ENCODE assay signal across 8 cellular contexts in the genomic region with DNA sequence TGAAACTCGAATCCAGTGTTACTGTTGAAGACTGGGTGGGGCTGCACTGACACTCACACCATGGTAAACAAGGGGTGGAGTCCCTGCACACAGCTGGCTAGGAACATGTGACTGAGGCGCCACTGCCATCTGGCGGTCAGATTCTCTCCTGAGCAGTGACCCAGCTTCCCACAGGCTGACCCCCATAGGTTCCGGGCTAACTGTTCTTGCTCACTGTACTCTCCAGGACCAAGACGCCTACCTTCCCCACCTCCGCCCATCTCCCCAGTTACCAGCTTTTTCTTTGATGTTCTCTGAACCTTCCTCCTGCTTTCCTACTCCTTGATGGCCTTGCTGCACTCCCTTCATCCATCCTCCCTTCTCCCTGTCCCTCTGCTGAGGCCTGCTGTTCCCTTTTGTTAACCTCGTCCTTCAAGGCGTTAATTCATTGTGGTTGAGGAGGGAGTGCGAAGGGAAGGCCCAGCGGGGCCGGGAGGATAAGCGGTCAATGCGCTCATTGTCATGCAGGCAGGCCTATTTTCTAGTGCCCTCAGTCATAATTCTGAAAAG.
A peak's percentile ranks its signal among the peaks of the same experiment; 100 is the strongest.
DNase-seq lines count a peak whose midpoint lies in the region; ATAC-seq, FAIRE-seq and TF ChIP-seq lines count a peak whose summit lies in the region.

No MANE protein-coding gene starts in this region.

- in situ Hi-C loops in HepG2 (cut with HindIII; ENCODE audit: extremely low pct_ligation_motif_present, low pct_unique_long_range_greater_than_20kb) = loop anchor here (25.0 kb wide), 1 partner anchor 767 kb away; no protein-coding TSS in a partner anchor

- peak overlapping the region; percentile 20; the same call in 1 of the 2 replicates for H3K4me2 ChIP-seq in HepG2 (ENCODE audit: low read depth, low read length)

- H3K4me1 ChIP-seq in HepG2 (ENCODE audit: insufficient read depth, low read length) = no peaks in the 10 kb centered on the region

- H2AFZ ChIP-seq in HepG2 (ENCODE audit: low read length) = no peak overlapping the region

- POLR2A ChIA-PET in AG04450 (lab: Yijun Ruan, JAX) (interaction anchor here (0.6 to 1.6 kb wide), 3 partner anchors 13 to 581 kb away, joined by 3 to 9 read pairs (median 4); partner anchors contain the start of genes DTWD1, FAM227B and FGF7), HepG2 (lab: Yijun Ruan, JAX) (no interaction called here)

- CTCF ChIA-PET in AG04450 (lab: Charles Lee) (interaction anchor here (0.6 to 3.8 kb wide), 35 partner anchors 9 to 1645 kb away, joined by 3 to 25 read pairs (median 4); partner anchors contain the start of gene FGF7), HepG2 (lab: Yijun Ruan, JAX; ENCODE audit: low intra/inter-chr PET ratio, low total read pairs) (no interaction called here)

- no peak for TF ChIP-seq POLR2A in HepG2 (IDR thresholded peaks at IDR 0.05; ENCODE audit: insufficient read depth in 1 of 2, low read depth in 2 of 2, low read length in 2 of 2)

- H3K27me3 ChIP-seq in AG04450 (ENCODE audit: control insufficient read depth, insufficient read depth, low read length) (no peaks in the 10 kb centered on the region), HepG2 (ENCODE audit: control insufficient read depth in 1 of 2, insufficient read depth in 2 of 2, low read length in 2 of 2) (no peaks in the 10 kb centered on the region)

- WGBS in HepG2 (ENCODE audit: low lambda C conversion rate) = 50% methylated on average over 11 of the region's 13 CpGs

- peak; percentile 68 for TF ChIP-seq RAD21 in HepG2 (CRISPR knock-in tag; IDR thresholded peaks at IDR 0.05)

- no peaks in the 10 kb centered on the region for H3K36me3 ChIP-seq in HepG2 (replicated peaks in 1 of 2; ENCODE audit: control insufficient read depth in 1 of 2, insufficient read depth in 2 of 2, low read length in 2 of 2)

- ATAC-seq in GM18907 (IDR thresholded peaks at IDR 0.05; ENCODE audit: unreplicated experiment) = peak; percentile 100
- peak; percentile 99 for ATAC-seq in HG03135 (IDR thresholded peaks at IDR 0.05; ENCODE audit: unreplicated experiment)
- ATAC-seq in HepG2 = peak; percentile 100

- H3K27ac ChIP-seq in AG04450 (ENCODE audit: low read depth, low read length) (no peak overlapping the region), coronary artery (peak overlapping the region in 1 of 2 donors; percentile 29), HepG2 (ENCODE audit: extremely low read length, insufficient read depth, low read length) (no peak overlapping the region)

- H3K9me3 ChIP-seq in AG04450 (ENCODE audit: control insufficient read depth, insufficient read depth, low read length) (no peaks in the 10 kb centered on the region), HepG2 (ENCODE audit: low read length) (no peaks in the 10 kb centered on the region)

- no TSS peak for BruUV-seq in HepG2 (replicated peaks; lab: Mats Ljungman, UMichigan)

- peak; percentile 92 for FAIRE-seq in HepG2 (lab: Jason Lieb, UNC)

- no peak overlapping the region for H3K9ac ChIP-seq in HepG2 (ENCODE audit: insufficient read depth, low read depth, low read length)

- intact Hi-C loops in HepG2 (cut with micrococcal nuclease; ENCODE audit: unreplicated experiment) = loop anchor here (1.0 to 10.0 kb wide), 4 partner anchors 129 to 769 kb away; no protein-coding TSS in a partner anchor

- DNase-seq in AG04450 (ENCODE audit: low read depth, low spot score) (peak; percentile 70), NCI-H2196 treated with DMSO at 0.1 percent for 48 hours (lab: John Stamatoyannopoulos, UW; ENCODE audit: unreplicated experiment) (peak; percentile 6), coronary artery (ENCODE audit: low spot score) (peak; percentile 77), HepG2 (ENCODE audit: low spot score) (peak; percentile 78)
- DNase-seq in activated CD4-positive, alpha-beta T cell treated with anti-CD3 and anti-CD28 coated beads for 1 hour = peak; percentile 14
- peak; percentile 37 to 43 for DNase-seq in stimulated activated CD4-positive, alpha-beta T cell treated with anti-CD3 and anti-CD28 coated beads, Interleukin-4, amount 100 ng/mL, for 48 hours (ENCODE audit: low read depth in 2 of 2)

- TF ChIP-seq CTCF in AG04450 (IDR thresholded peaks at IDR 0.05; ENCODE audit: low read depth, low read length) (peak; percentile 89), coronary artery (IDR thresholded peaks at IDR 0.05) (peak; percentile 53), HepG2 (CRISPR knock-in tag; IDR thresholded peaks at IDR 0.05) (peak; percentile 91)

- no peaks in the 10 kb centered on the region for H4K20me1 ChIP-seq in HepG2 (ENCODE audit: insufficient read depth, low read length)

- no peak overlapping the region for H3K4me3 ChIP-seq in AG04450 (ENCODE audit: low read depth, low read length)
- no peak overlapping the region for H3K4me3 ChIP-seq in coronary artery
- no peak overlapping the region for H3K4me3 ChIP-seq in HepG2 (replicated peaks in 1 of 3; ENCODE audit: insufficient read depth in 1 of 3, low read depth in 2 of 3, low read length in 3 of 3)

- no peaks in the 10 kb centered on the region for H3K79me2 ChIP-seq in HepG2 (ENCODE audit: insufficient read depth, low read length)

- TF ChIP-seq EP300 in HepG2 (IDR thresholded peaks at IDR 0.05; ENCODE audit: low read depth in 2 of 2, low read length in 2 of 2) = peak in 1 of 2 experiments; percentile 6; a peak in 1 of 4 replicates
- TF ChIP-seq EP300 in HepG2 (CRISPR knock-in tag; IDR thresholded peaks at IDR 0.05; ENCODE audit: borderline replicate concordance) = no peak

TF ChIP-seq in HepG2, 621 proteins besides CTCF, POLR2A, EP300 and RAD21 (continues in another document):
- TF ChIP-seq ZNF790 (CRISPR knock-in tag; IDR thresholded peaks at IDR 0.05; ENCODE audit: borderline replicate concordance) = no peak
- no peak for TF ChIP-seq CREB1 (IDR thresholded peaks at IDR 0.05)
- TF ChIP-seq CREB1 (CRISPR knock-in tag; IDR thresholded peaks at IDR 0.05) = no peak
- TF ChIP-seq, protein P1, sequence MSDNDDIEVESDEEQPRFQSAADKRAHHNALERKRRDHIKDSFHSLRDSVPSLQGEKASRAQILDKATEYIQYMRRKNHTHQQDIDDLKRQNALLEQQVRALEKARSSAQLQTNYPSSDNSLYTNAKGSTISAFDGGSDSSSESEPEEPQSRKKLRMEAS (IDR thresholded peaks at IDR 0.05) = peak; percentile 38; the same call in 1 of the 2 replicates
- TF ChIP-seq, protein P2, sequence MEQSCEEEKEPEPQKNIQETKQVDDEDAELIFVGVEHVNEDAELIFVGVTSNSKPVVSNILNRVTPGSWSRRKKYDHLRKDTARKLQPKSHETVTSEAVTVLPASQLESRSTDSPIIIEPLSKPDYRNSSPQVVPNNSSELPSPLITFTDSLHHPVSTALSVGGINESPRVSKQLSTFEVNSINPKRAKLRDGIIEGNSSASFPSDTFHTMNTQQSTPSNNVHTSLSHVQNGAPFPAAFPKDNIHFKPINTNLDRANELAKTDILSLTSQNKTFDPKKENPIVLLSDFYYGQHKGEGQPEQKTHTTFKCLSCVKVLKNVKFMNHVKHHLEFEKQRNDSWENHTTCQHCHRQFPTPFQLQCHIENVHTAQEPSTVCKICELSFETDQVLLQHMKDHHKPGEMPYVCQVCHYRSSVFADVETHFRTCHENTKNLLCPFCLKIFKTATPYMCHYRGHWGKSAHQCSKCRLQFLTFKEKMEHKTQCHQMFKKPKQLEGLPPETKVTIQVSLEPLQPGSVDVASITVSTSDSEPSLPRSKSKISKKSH (CRISPR knock-in tag; IDR thresholded peaks at IDR 0.05; ENCODE audit: borderline replicate concordance) = no peak
- no peak for TF ChIP-seq PHF21A (CRISPR knock-in tag; IDR thresholded peaks at IDR 0.05)
- 0 out of 2 replicates have a peak, but pooled peaks have one; percentile 34 for TF ChIP-seq ZNF512 (CRISPR knock-in tag; IDR thresholded peaks at IDR 0.05)
- no peak for TF ChIP-seq ZKSCAN5 (CRISPR knock-in tag; IDR thresholded peaks at IDR 0.05)
- no peak for TF ChIP-seq TAF1 (CRISPR knock-in tag; IDR thresholded peaks at IDR 0.05)
- TF ChIP-seq ATRX (CRISPR knock-in tag; IDR thresholded peaks at IDR 0.05; ENCODE audit: borderline replicate concordance) = no peak
- no peak for TF ChIP-seq ZSCAN21 (CRISPR knock-in tag; IDR thresholded peaks at IDR 0.05; ENCODE audit: borderline replicate concordance)
- 0 out of 2 replicates have a peak, but pooled peaks have one; percentile 51 for TF ChIP-seq FOXP1 (IDR thresholded peaks at IDR 0.05)
- TF ChIP-seq FOXP1 (CRISPR knock-in tag; IDR thresholded peaks at IDR 0.05) = peak; percentile 91
- no peak for TF ChIP-seq HHEX (CRISPR knock-in tag; IDR thresholded peaks at IDR 0.05)
- no peak for TF ChIP-seq ZIK1 (CRISPR knock-in tag; IDR thresholded peaks at IDR 0.05; ENCODE audit: borderline replicate concordance, low read depth)
- 0 out of 2 replicates have a peak, but pooled peaks have one; percentile 41 for TF ChIP-seq PITX1 (CRISPR knock-in tag; IDR thresholded peaks at IDR 0.05)
- TF ChIP-seq RARG (CRISPR knock-in tag; IDR thresholded peaks at IDR 0.05; ENCODE audit: low read depth) = no peak
- peak; percentile 22; the same call in 1 of the 2 replicates for TF ChIP-seq TBX2 (CRISPR knock-in tag; IDR thresholded peaks at IDR 0.05; ENCODE audit: borderline replicate concordance)
- TF ChIP-seq NR2F6 (IDR thresholded peaks at IDR 0.05) = no peak
- peak; percentile 28; the same call in 1 of the 2 replicates for TF ChIP-seq NR2F6 (CRISPR knock-in tag; IDR thresholded peaks at IDR 0.05)
- TF ChIP-seq MIER2 (CRISPR knock-in tag; IDR thresholded peaks at IDR 0.05) = no peak
- TF ChIP-seq POGZ (CRISPR knock-in tag; IDR thresholded peaks at IDR 0.05) = peak; percentile 75; the same call in 1 of the 2 replicates
- TF ChIP-seq ZMYM4 (CRISPR knock-in tag; IDR thresholded peaks at IDR 0.05) = peak; percentile 90
- peak; percentile 78 for TF ChIP-seq SMC3 (IDR thresholded peaks at IDR 0.05; ENCODE audit: low read length)
- no peak for TF ChIP-seq PHF5A (CRISPR knock-in tag; IDR thresholded peaks at IDR 0.05; ENCODE audit: low read depth, unreplicated experiment)
- TF ChIP-seq TCF7L2 (IDR thresholded peaks at IDR 0.05; ENCODE audit: low read depth, low read length) = no peak
- no peak for TF ChIP-seq FOXM1 (CRISPR knock-in tag; IDR thresholded peaks at IDR 0.05)

Comparison
In these comparisons a context has a peak if more than half of its experiments do, and no peak if none do; other contexts are left out.
1. DNase-seq: peak in every context shown above with its lines; median percentile 78 in HepG2; 77 in coronary artery; 70 in AG04450; 40 in stimulated activated CD4-positive, alpha-beta T cell treated with anti-CD3 and anti-CD28 coated beads, Interleukin-4, amount 100 ng/mL, for 48 hours; 14 in activated CD4-positive, alpha-beta T cell treated with anti-CD3 and anti-CD28 coated beads for 1 hour; 6 in NCI-H2196 treated with DMSO at 0.1 percent for 48 hours.